11 cellular contexts compared by ENCODE assay signal in genomic region chr17:1783271-1783670, GRCh38. TPM values are rescaled to one million over a fixed set of nuclear protein-coding genes. Genes with fewer than 3 reads are reported as not detected.
DNase-seq lines count a peak whose midpoint lies in the region; ATAC-seq and TF ChIP-seq lines count a peak whose summit lies in the region.
"Had no signal": no experiment of that assay in that cellular context is flagged by ENCODE, and none has a peak within 500 bp of the region (broad histone marks: within the 10 kb centered on the region; RNA-seq: fewer than 3 reads in every experiment).

No MANE protein-coding gene starts in this region.

- H3K27me3 ChIP-seq in ACC112 (ENCODE audit: insufficient read depth, low read length) (no peaks in the 10 kb centered on the region), gastroesophageal sphincter (no peaks in the 10 kb centered on the region), ovary (no peaks in the 10 kb centered on the region)
- H3K27me3 ChIP-seq in effector memory CD4-positive, alpha-beta T cell (replicated peaks; ENCODE audit: control insufficient read depth, insufficient read depth, low read length, poor library complexity, severe bottlenecking): no peaks in the 10 kb centered on the region
- H3K27me3 ChIP-seq: MG63 had no signal

- H3K9me3 ChIP-seq in gastroesophageal sphincter (no peaks in the 10 kb centered on the region), ovary (no peaks in the 10 kb centered on the region)
- H3K9me3 ChIP-seq in effector memory CD4-positive, alpha-beta T cell (ENCODE audit: control insufficient read depth, low read length): no peaks in the 10 kb centered on the region
- H3K9me3 ChIP-seq: MG63 had no signal

- H3K4me3 Mint-ChIP-seq in activated T-helper 1 cell treated with anti-CD3 and anti-CD28 coated beads, Interleukin-12 subunit alpha, Interleukin-12 subunit beta, Interleukin-2, Interleukin-4 antibody, amounts not matched to agents 30 ng/mL and 10 ng/mL and 1 ng/mL, durations not matched to agents 14 hours and 24 hours and 36 hours: no peak overlapping the region
- H3K4me3 Mint-ChIP-seq: activated CD4-positive, alpha-beta memory T cell treated with anti-CD3 and anti-CD28 coated beads, Interleukin-2, amount 10 ng/mL, durations not matched to agents 7 days and 5 days had no signal

- H3K27me3 Mint-ChIP-seq in activated T-helper 1 cell treated with anti-CD3 and anti-CD28 coated beads, Interleukin-12 subunit alpha, Interleukin-12 subunit beta, Interleukin-2, Interleukin-4 antibody, amounts not matched to agents 30 ng/mL and 10 ng/mL and 1 ng/mL, durations not matched to agents 14 hours and 24 hours and 36 hours (ENCODE audit: insufficient read depth): no peaks in the 10 kb centered on the region
- H3K27me3 Mint-ChIP-seq: activated CD4-positive, alpha-beta memory T cell treated with anti-CD3 and anti-CD28 coated beads, Interleukin-2, amount 10 ng/mL, durations not matched to agents 7 days and 5 days had no signal

- H3K27ac ChIP-seq in ACC112 (ENCODE audit: low read depth, low read length): peak overlapping the region; percentile 84
- H3K27ac ChIP-seq in gastroesophageal sphincter: peak overlapping the region; percentile 82 to 91 (median 88)
- H3K27ac ChIP-seq in ovary: peak overlapping the region; percentile 92 to 94
- no peak overlapping the region for H3K27ac ChIP-seq in effector memory CD4-positive, alpha-beta T cell (ENCODE audit: insufficient read depth, low read length, poor library complexity, severe bottlenecking)

- peaks cover 44% of the 10 kb centered on the region for H3K36me3 Mint-ChIP-seq in activated T-helper 1 cell treated with anti-CD3 and anti-CD28 coated beads, Interleukin-12 subunit alpha, Interleukin-12 subunit beta, Interleukin-2, Interleukin-4 antibody, amounts not matched to agents 30 ng/mL and 10 ng/mL and 1 ng/mL, durations not matched to agents 14 hours and 24 hours and 36 hours (ENCODE audit: low read depth)

- 69 to 89% methylated on average over 9 to 10 of the region's 19 CpGs for WGBS in gastroesophageal sphincter (ENCODE audit: low coverage in 1 of 2), 2 donors
- WGBS in ovary, 3 donors: 55 to 71% (median 63%) methylated on average over 19 of the region's 19 CpGs

- no peak for TF ChIP-seq POLR2A in gastroesophageal sphincter (IDR thresholded peaks at IDR 0.05)
- TF ChIP-seq POLR2A in ovary (IDR thresholded peaks at IDR 0.05): no peak

- peak overlapping the region; percentile 44 for H3K27ac Mint-ChIP-seq in activated T-helper 1 cell treated with anti-CD3 and anti-CD28 coated beads, Interleukin-12 subunit alpha, Interleukin-12 subunit beta, Interleukin-2, Interleukin-4 antibody, amounts not matched to agents 30 ng/mL and 10 ng/mL and 1 ng/mL, durations not matched to agents 14 hours and 24 hours and 36 hours
- H3K27ac Mint-ChIP-seq: activated CD4-positive, alpha-beta memory T cell treated with anti-CD3 and anti-CD28 coated beads, Interleukin-2, amount 10 ng/mL, durations not matched to agents 7 days and 5 days had no signal

- H3K4me3 ChIP-seq in ACC112 (ENCODE audit: low read depth, low read length) (peak overlapping the region; percentile 32; the same call in 1 of the 2 replicates), gastroesophageal sphincter (peak overlapping the region in 1 of 2 donors; percentile 1), ovary (peak overlapping the region; percentile 14)
- no peak overlapping the region for H3K4me3 ChIP-seq in effector memory CD4-positive, alpha-beta T cell (ENCODE audit: insufficient read depth, low read depth, low read length, poor library complexity, severe bottlenecking)
- H3K4me3 ChIP-seq: MG63 had no signal

- no peaks in the 10 kb centered on the region for H3K79me2 ChIP-seq in ACC112 (ENCODE audit: control insufficient read depth, insufficient read depth, low read length, unreplicated experiment)

- H3K4me1 Mint-ChIP-seq in activated T-helper 1 cell treated with anti-CD3 and anti-CD28 coated beads, Interleukin-12 subunit alpha, Interleukin-12 subunit beta, Interleukin-2, Interleukin-4 antibody, amounts not matched to agents 30 ng/mL and 10 ng/mL and 1 ng/mL, durations not matched to agents 14 hours and 24 hours and 36 hours (ENCODE audit: low read depth): peaks cover 10% of the 10 kb centered on the region

- H3K36me3 ChIP-seq in ACC112 (ENCODE audit: insufficient read depth, low read length) (peaks cover 14% of the 10 kb centered on the region; the same call in 1 of the 2 replicates), gastroesophageal sphincter (peaks cover 0 to 50% of the 10 kb centered on the region in 2 donors), ovary (no peaks in the 10 kb centered on the region)
- H3K36me3 ChIP-seq in effector memory CD4-positive, alpha-beta T cell (ENCODE audit: control insufficient read depth, insufficient read depth, low read length): peaks cover 50% of the 10 kb centered on the region

- DNase-seq in activated T-helper 1 cell treated with anti-CD3 and anti-CD28 coated beads, Interleukin-12 subunit alpha, Interleukin-12 subunit beta, Interleukin-2, Interleukin-4 antibody, amounts not matched to agents 30 ng/mL and 10 ng/mL and 1 ng/mL, durations not matched to agents 14 hours and 24 hours and 36 hours (ENCODE audit: low spot score): no peak
- DNase-seq in ovary: peak; percentile 58 to 76 (median 70)
- no peak for DNase-seq in HCEC 1CT
- no peak for DNase-seq in effector memory CD4-positive, alpha-beta T cell
- DNase-seq in NCI-H524 treated with DMSO at 0.1 percent for 48 hours (lab: John Stamatoyannopoulos, UW): no peak
- DNase-seq: activated CD4-positive, alpha-beta memory T cell treated with anti-CD3 and anti-CD28 coated beads, Interleukin-2, amount 10 ng/mL, durations not matched to agents 7 days and 5 days had no signal

- intact Hi-C loops in activated T-helper 1 cell treated with anti-CD3 and anti-CD28 coated beads, Interleukin-12 subunit alpha, Interleukin-12 subunit beta, Interleukin-2, Interleukin-4 antibody, amounts not matched to agents 30 ng/mL and 10 ng/mL and 1 ng/mL, durations not matched to agents 14 hours and 24 hours and 36 hours (cut with micrococcal nuclease): no loop called here
- intact Hi-C loops in ovary (cut with DNase I): loop anchor here (2.0 to 10.0 kb wide), 5 partner anchors 61 to 138 kb away; partner anchors contain the start of genes RILP (in 1 of the 4), SCARF1 (in 1 of the 4) and WDR81 (in 1 of the 4)

- ATAC-seq in gastroesophageal sphincter (no peak), HG03095 (IDR thresholded peaks at IDR 0.05; ENCODE audit: unreplicated experiment) (no peak)

- H3K4me1 ChIP-seq in ACC112 (ENCODE audit: control insufficient read depth, insufficient read depth, low read length, unreplicated experiment) (peaks cover 49% of the 10 kb centered on the region), gastroesophageal sphincter (peaks cover 0 to 76% (median 18%) of the 10 kb centered on the region in 3 donors), ovary (ENCODE audit: insufficient read depth) (peaks cover 32% of the 10 kb centered on the region)
- no peaks in the 10 kb centered on the region for H3K4me1 ChIP-seq in effector memory CD4-positive, alpha-beta T cell (ENCODE audit: control insufficient read depth, insufficient read depth, low read length, poor library complexity, severe bottlenecking)

- H3K9me3 Mint-ChIP-seq in activated T-helper 1 cell treated with anti-CD3 and anti-CD28 coated beads, Interleukin-12 subunit alpha, Interleukin-12 subunit beta, Interleukin-2, Interleukin-4 antibody, amounts not matched to agents 30 ng/mL and 10 ng/mL and 1 ng/mL, durations not matched to agents 14 hours and 24 hours and 36 hours: no peaks in the 10 kb centered on the region
- H3K9me3 Mint-ChIP-seq: activated CD4-positive, alpha-beta memory T cell treated with anti-CD3 and anti-CD28 coated beads, Interleukin-2, amount 10 ng/mL, durations not matched to agents 7 days and 5 days had no signal

- no peak for TF ChIP-seq EP300 in gastroesophageal sphincter (IDR thresholded peaks at IDR 0.05)
- no peak for TF ChIP-seq EP300 in ovary (IDR thresholded peaks at IDR 0.05)

- H2AFZ ChIP-seq in ACC112 (ENCODE audit: low read length, unreplicated experiment): no peak overlapping the region

- TF ChIP-seq CTCF in gastroesophageal sphincter (IDR thresholded peaks at IDR 0.05) (no peak), ovary (IDR thresholded peaks at IDR 0.05) (no peak)

RNA-seq across cellular contexts. Expression of gene SERPINF1, which starts 21.4 kb away (rescaled TPM):
- total RNA-seq in activated T-helper 1 cell treated with anti-CD3 and anti-CD28 coated beads, Interleukin-12 subunit alpha, Interleukin-12 subunit beta, Interleukin-2, Interleukin-4 antibody, amounts not matched to agents 30 ng/mL and 10 ng/mL and 1 ng/mL, durations not matched to agents 14 hours and 24 hours and 36 hours: not detected in 2 replicates
- total RNA-seq in gastroesophageal sphincter: 100 to 1,000 TPM; 136 to 634 (median 302) TPM
- total RNA-seq in ovary: 100 to 1,000 TPM; 342 to 965 (median 417) TPM
- 100 to 1,000 TPM; 439 to 670 TPM for polyA plus RNA-seq in ovary
- total RNA-seq: activated CD4-positive, alpha-beta memory T cell treated with anti-CD3 and anti-CD28 coated beads, Interleukin-2, amount 10 ng/mL, durations not matched to agents 7 days and 5 days; dermis microvascular lymphatic vessel endothelial cell had no signal

RNA-seq across cellular contexts. Expression of gene SERPINF2, which starts 40.6 kb away (rescaled TPM):
- 0.12 and 0.41 TPM in 2 replicates for total RNA-seq in activated T-helper 1 cell treated with anti-CD3 and anti-CD28 coated beads, Interleukin-12 subunit alpha, Interleukin-12 subunit beta, Interleukin-2, Interleukin-4 antibody, amounts not matched to agents 30 ng/mL and 10 ng/mL and 1 ng/mL, durations not matched to agents 14 hours and 24 hours and 36 hours
- total RNA-seq in gastroesophageal sphincter (1 to 10 TPM; 2.0 to 7.6 (median 5.1) TPM), ovary (10 to 100 TPM in 3 of 7 donors, 1 to 10 TPM in 4; 2.6 to 45.2 (median 4.5) TPM)
- polyA plus RNA-seq in ovary: 1 to 10 TPM; 1.7 to 9.4 TPM

RNA-seq across cellular contexts. Expression of gene SMYD4, which starts 46.4 kb away (rescaled TPM):
- total RNA-seq in activated T-helper 1 cell treated with anti-CD3 and anti-CD28 coated beads, Interleukin-12 subunit alpha, Interleukin-12 subunit beta, Interleukin-2, Interleukin-4 antibody, amounts not matched to agents 30 ng/mL and 10 ng/mL and 1 ng/mL, durations not matched to agents 14 hours and 24 hours and 36 hours: 28.4 and 33.4 TPM in 2 replicates
- total RNA-seq in gastroesophageal sphincter: 10 to 100 TPM in 2 of 4 donors, 1 to 10 TPM in 2; 8.1 to 14.0 (median 11.0) TPM
- total RNA-seq in ovary: 10 to 100 TPM; 11.3 to 22.0 (median 17.5) TPM
- 10 to 100 TPM in 1 of 2 donors, 1 to 10 TPM in 1; 8.5 to 16.3 TPM for polyA plus RNA-seq in ovary

RNA-seq across cellular contexts. Expression of gene RPA1, which starts 46.5 kb away (rescaled TPM):
- total RNA-seq in activated T-helper 1 cell treated with anti-CD3 and anti-CD28 coated beads, Interleukin-12 subunit alpha, Interleukin-12 subunit beta, Interleukin-2, Interleukin-4 antibody, amounts not matched to agents 30 ng/mL and 10 ng/mL and 1 ng/mL, durations not matched to agents 14 hours and 24 hours and 36 hours: 266 and 269 TPM in 2 replicates
- total RNA-seq in gastroesophageal sphincter: 10 to 100 TPM; 22.0 to 33.0 (median 25.2) TPM
- 100 to 1,000 TPM in 5 of 7 donors, 10 to 100 TPM in 2; 20.7 to 137 (median 116) TPM for total RNA-seq in ovary
- polyA plus RNA-seq in ovary: 10 to 100 TPM; 37.0 to 63.6 TPM

RNA-seq across cellular contexts. Expression of gene WDR81, which starts 58.8 kb away (rescaled TPM):
- 21.6 and 21.9 TPM in 2 replicates for total RNA-seq in activated T-helper 1 cell treated with anti-CD3 and anti-CD28 coated beads, Interleukin-12 subunit alpha, Interleukin-12 subunit beta, Interleukin-2, Interleukin-4 antibody, amounts not matched to agents 30 ng/mL and 10 ng/mL and 1 ng/mL, durations not matched to agents 14 hours and 24 hours and 36 hours
- total RNA-seq in gastroesophageal sphincter (10 to 100 TPM; 21.8 to 44.1 (median 32.2) TPM), ovary (10 to 100 TPM; 26.7 to 59.4 (median 36.2) TPM)
- polyA plus RNA-seq in ovary: 10 to 100 TPM in 1 of 2 donors, 1 to 10 TPM in 1; 1.3 to 41.0 TPM

Comparison
In these comparisons a context has a peak if more than half of its experiments do, and no peak if none do; other contexts are left out.
1. DNase-seq: peak in ovary (5 of 5); none in activated T-helper 1 cell treated with anti-CD3 and anti-CD28 coated beads, Interleukin-12 subunit alpha, Interleukin-12 subunit beta, Interleukin-2, Interleukin-4 antibody, amounts not matched to agents 30 ng/mL and 10 ng/mL and 1 ng/mL, durations not matched to agents 14 hours and 24 hours and 36 hours (single experiment), HCEC 1CT (single experiment), effector memory CD4-positive, alpha-beta T cell (0 of 3) and NCI-H524 treated with DMSO at 0.1 percent for 48 hours (single experiment).
2. RNA of gene SERPINF1, which starts 21.4 kb away (total RNA-seq): 342 to 965 TPM in ovary and 136 to 634 TPM in gastroesophageal sphincter; not detected in activated T-helper 1 cell treated with anti-CD3 and anti-CD28 coated beads, Interleukin-12 subunit alpha, Interleukin-12 subunit beta, Interleukin-2, Interleukin-4 antibody, amounts not matched to agents 30 ng/mL and 10 ng/mL and 1 ng/mL, durations not matched to agents 14 hours and 24 hours and 36 hours; every median in the first group is over 100 times any median in the second.